In the genomic region with DNA sequence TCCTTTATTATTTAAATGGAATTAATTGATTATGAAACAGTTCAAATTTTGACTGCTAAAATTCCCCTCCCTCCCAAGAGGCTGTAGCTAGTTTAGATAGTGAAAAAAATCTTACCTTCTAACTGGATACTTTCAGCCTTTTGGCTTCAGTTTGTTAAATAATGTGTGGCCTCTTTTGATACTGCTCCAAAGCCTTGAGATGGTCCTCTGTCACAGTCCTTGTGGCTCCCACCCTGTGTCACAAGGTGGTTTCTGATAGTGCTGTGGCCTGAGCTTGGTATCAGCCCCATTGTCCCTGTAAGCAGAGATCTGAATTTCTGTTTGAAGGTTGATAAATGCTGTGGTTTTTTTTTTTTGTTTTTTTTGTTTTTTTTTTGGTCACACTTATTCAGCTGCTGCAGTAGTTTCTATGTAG, we compare ENCODE assay signal across 18 cellular contexts. TPM values are rescaled to one million over a fixed set of nuclear protein-coding genes. Genes with fewer than 3 reads are reported as not detected.
DNase-seq lines count a peak whose midpoint lies in the region; ATAC-seq and TF ChIP-seq lines count a peak whose summit lies in the region.
"Had no signal": no experiment of that assay in that cellular context is flagged by ENCODE, and none has a peak within 500 bp of the region (broad histone marks: within the 10 kb centered on the region; RNA-seq: fewer than 3 reads in every experiment).

No MANE protein-coding gene starts in this region.

- peak overlapping the region; percentile 21 for H3K4me2 ChIP-seq in KMS-11
- H3K4me2 ChIP-seq in osteoblast (ENCODE audit: insufficient read depth, low read length): no peak overlapping the region

- no peak for TF ChIP-seq CTCF in KMS-11 (conservative IDR thresholded peaks at IDR 0.05; ENCODE audit: low read depth, low read length)
- no peak for TF ChIP-seq CTCF in osteoblast (IDR thresholded peaks at IDR 0.05; ENCODE audit: extremely low read depth, low read depth, low read length)

- H3K4me1 ChIP-seq in KMS-11 (ENCODE audit: low read depth, poor library complexity, severe bottlenecking) (peaks cover 21% of the 10 kb centered on the region), osteoblast (ENCODE audit: insufficient read depth, low read length) (peaks cover 16% of the 10 kb centered on the region)

- peak overlapping the region; percentile 52; the same call in 1 of the 2 replicates for H3K27ac ChIP-seq in KMS-11
- H3K27ac ChIP-seq in osteoblast (ENCODE audit: low read depth, low read length): peak overlapping the region; percentile 5
- H3K27ac ChIP-seq: C4-2B, lower lobe of right lung, thoracic aorta, WERI-Rb-1 had no signal

- no peak for DNase-seq in activated naive CD8-positive, alpha-beta T cell treated with anti-CD3 and anti-CD28 coated beads for 36 hours
- DNase-seq in activated T-helper 2 cell treated with anti-CD3 and anti-CD28 coated beads, Interferon-gamma antibody, Interleukin-2, Interleukin-4, amounts not matched to agents 10 μg/mL and 5 μg/mL and 100 μg/mL, durations not matched to agents 14 hours and 24 hours and 36 hours (ENCODE audit: low spot score): no peak
- no peak for DNase-seq in osteoblast (ENCODE audit: insufficient read length, low spot score, missing footprints)
- no peak for DNase-seq in activated CD4-positive, alpha-beta T cell treated with anti-CD3 and anti-CD28 coated beads, Interleukin-2, amount 50 U/mL, for 48 hours
- DNase-seq: activated effector memory CD4-positive, alpha-beta T cell treated with anti-CD3 and anti-CD28 coated beads, Interleukin-2, amount 50 U/mL, for 16 hours; DMS79 treated with DMSO at 0.1 percent for 48 hours; Karpas-422; lower lobe of right lung; NCI-H1048; NCI-H510A treated with DMSO at 0.1 percent for 48 hours; retina; WERI-Rb-1 had no signal

- H3K27me3 ChIP-seq in KMS-11 (ENCODE audit: insufficient read depth, low read depth): no peaks in the 10 kb centered on the region
- no peaks in the 10 kb centered on the region for H3K27me3 ChIP-seq in osteoblast (ENCODE audit: insufficient read depth, low read length)

- H3K27ac Mint-ChIP-seq in activated naive CD8-positive, alpha-beta T cell: peak overlapping the region; percentile 70
- no peak overlapping the region for H3K27ac Mint-ChIP-seq in activated naive CD8-positive, alpha-beta T cell treated with anti-CD3 and anti-CD28 coated beads for 36 hours
- peak overlapping the region; percentile 65 for H3K27ac Mint-ChIP-seq in activated T-helper 2 cell treated with anti-CD3 and anti-CD28 coated beads, Interferon-gamma antibody, Interleukin-2, Interleukin-4, amounts not matched to agents 10 μg/mL and 5 μg/mL and 100 μg/mL, durations not matched to agents 14 hours and 24 hours and 36 hours

- peaks cover 8% of the 10 kb centered on the region for H3K36me3 Mint-ChIP-seq in activated naive CD8-positive, alpha-beta T cell
- H3K36me3 Mint-ChIP-seq in activated naive CD8-positive, alpha-beta T cell treated with anti-CD3 and anti-CD28 coated beads for 36 hours: peaks cover 60% of the 10 kb centered on the region
- H3K36me3 Mint-ChIP-seq in activated T-helper 2 cell treated with anti-CD3 and anti-CD28 coated beads, Interferon-gamma antibody, Interleukin-2, Interleukin-4, amounts not matched to agents 10 μg/mL and 5 μg/mL and 100 μg/mL, durations not matched to agents 14 hours and 24 hours and 36 hours (ENCODE audit: low read depth): peaks cover 69% of the 10 kb centered on the region

- H3K9me3 Mint-ChIP-seq in activated naive CD8-positive, alpha-beta T cell (ENCODE audit: low read depth): no peaks in the 10 kb centered on the region
- H3K9me3 Mint-ChIP-seq in activated naive CD8-positive, alpha-beta T cell treated with anti-CD3 and anti-CD28 coated beads for 36 hours: no peaks in the 10 kb centered on the region
- H3K9me3 Mint-ChIP-seq in activated T-helper 2 cell treated with anti-CD3 and anti-CD28 coated beads, Interferon-gamma antibody, Interleukin-2, Interleukin-4, amounts not matched to agents 10 μg/mL and 5 μg/mL and 100 μg/mL, durations not matched to agents 14 hours and 24 hours and 36 hours: no peaks in the 10 kb centered on the region

- no peaks in the 10 kb centered on the region for H3K9me3 ChIP-seq in osteoblast (ENCODE audit: low read depth, low read length)
- H3K9me3 ChIP-seq: lower lobe of right lung, thoracic aorta had no signal

- no peaks in the 10 kb centered on the region for H3K27me3 Mint-ChIP-seq in activated naive CD8-positive, alpha-beta T cell
- H3K27me3 Mint-ChIP-seq in activated naive CD8-positive, alpha-beta T cell treated with anti-CD3 and anti-CD28 coated beads for 36 hours: no peaks in the 10 kb centered on the region
- no peaks in the 10 kb centered on the region for H3K27me3 Mint-ChIP-seq in activated T-helper 2 cell treated with anti-CD3 and anti-CD28 coated beads, Interferon-gamma antibody, Interleukin-2, Interleukin-4, amounts not matched to agents 10 μg/mL and 5 μg/mL and 100 μg/mL, durations not matched to agents 14 hours and 24 hours and 36 hours (ENCODE audit: low read depth)

- no peak overlapping the region for H3K4me3 Mint-ChIP-seq in activated naive CD8-positive, alpha-beta T cell
- no peak overlapping the region for H3K4me3 Mint-ChIP-seq in activated naive CD8-positive, alpha-beta T cell treated with anti-CD3 and anti-CD28 coated beads for 36 hours
- H3K4me3 Mint-ChIP-seq in activated T-helper 2 cell treated with anti-CD3 and anti-CD28 coated beads, Interferon-gamma antibody, Interleukin-2, Interleukin-4, amounts not matched to agents 10 μg/mL and 5 μg/mL and 100 μg/mL, durations not matched to agents 14 hours and 24 hours and 36 hours (ENCODE audit: low read depth): no peak overlapping the region

- H3K36me3 ChIP-seq in KMS-11 (ENCODE audit: insufficient read depth) (no peaks in the 10 kb centered on the region), osteoblast (ENCODE audit: insufficient read depth, low read length) (peaks cover 71% of the 10 kb centered on the region)

- H3K9ac ChIP-seq in KMS-11: no peak overlapping the region

- ATAC-seq in GM19328 (IDR thresholded peaks at IDR 0.05; ENCODE audit: unreplicated experiment) (no peak), GM21447 (IDR thresholded peaks at IDR 0.05; ENCODE audit: unreplicated experiment) (no peak)
- ATAC-seq: lower lobe of right lung had no signal

- H3K4me3 ChIP-seq in KMS-11 (IDR thresholded peaks at IDR 0.05; ENCODE audit: insufficient read depth, low read depth, low read length) (no peak overlapping the region), osteoblast (ENCODE audit: insufficient read depth, low read length) (no peak overlapping the region)
- H3K4me3 ChIP-seq: lower lobe of right lung, thoracic aorta had no signal

- H2AFZ ChIP-seq in KMS-11 (ENCODE audit: low read depth) (no peak overlapping the region), osteoblast (ENCODE audit: low read length) (no peak overlapping the region)

- H4K20me1 ChIP-seq in KMS-11 (ENCODE audit: insufficient read depth) (0 out of 2 replicates have a peak, but pooled peaks cover 4% of the 10 kb centered on the region), osteoblast (ENCODE audit: insufficient read depth, low read length) (peaks cover 76% of the 10 kb centered on the region)

- intact Hi-C loops in activated T-helper 2 cell treated with anti-CD3 and anti-CD28 coated beads, Interferon-gamma antibody, Interleukin-2, Interleukin-4, amounts not matched to agents 10 μg/mL and 5 μg/mL and 100 μg/mL, durations not matched to agents 14 hours and 24 hours and 36 hours (cut with micrococcal nuclease): no loop called here

- peaks cover 34% of the 10 kb centered on the region for H3K4me1 Mint-ChIP-seq in activated naive CD8-positive, alpha-beta T cell (ENCODE audit: low read depth)
- peaks cover 33% of the 10 kb centered on the region for H3K4me1 Mint-ChIP-seq in activated naive CD8-positive, alpha-beta T cell treated with anti-CD3 and anti-CD28 coated beads for 36 hours
- H3K4me1 Mint-ChIP-seq in activated T-helper 2 cell treated with anti-CD3 and anti-CD28 coated beads, Interferon-gamma antibody, Interleukin-2, Interleukin-4, amounts not matched to agents 10 μg/mL and 5 μg/mL and 100 μg/mL, durations not matched to agents 14 hours and 24 hours and 36 hours (ENCODE audit: low read depth): peaks cover 31% of the 10 kb centered on the region

- H3K79me2 ChIP-seq in KMS-11 (ENCODE audit: insufficient read depth, low read depth) (peaks cover 41% of the 10 kb centered on the region), osteoblast (ENCODE audit: insufficient read depth, low read length) (peaks cover 97% of the 10 kb centered on the region)

RNA-seq across cellular contexts. Expression of a gene that starts 20.8 kb away (rescaled TPM):
- total RNA-seq in activated naive CD8-positive, alpha-beta T cell treated with anti-CD3 and anti-CD28 coated beads for 36 hours: 10 to 100 TPM; 50.0 to 50.7 TPM
- 49.2 and 51.4 TPM in 2 replicates for total RNA-seq in activated T-helper 2 cell treated with anti-CD3 and anti-CD28 coated beads, Interferon-gamma antibody, Interleukin-2, Interleukin-4, amounts not matched to agents 10 μg/mL and 5 μg/mL and 100 μg/mL, durations not matched to agents 14 hours and 24 hours and 36 hours
- total RNA-seq in osteoblast: 57.2 and 60.4 TPM in 2 replicates
